8 cellular contexts compared by ENCODE assay signal in the genomic region with DNA sequence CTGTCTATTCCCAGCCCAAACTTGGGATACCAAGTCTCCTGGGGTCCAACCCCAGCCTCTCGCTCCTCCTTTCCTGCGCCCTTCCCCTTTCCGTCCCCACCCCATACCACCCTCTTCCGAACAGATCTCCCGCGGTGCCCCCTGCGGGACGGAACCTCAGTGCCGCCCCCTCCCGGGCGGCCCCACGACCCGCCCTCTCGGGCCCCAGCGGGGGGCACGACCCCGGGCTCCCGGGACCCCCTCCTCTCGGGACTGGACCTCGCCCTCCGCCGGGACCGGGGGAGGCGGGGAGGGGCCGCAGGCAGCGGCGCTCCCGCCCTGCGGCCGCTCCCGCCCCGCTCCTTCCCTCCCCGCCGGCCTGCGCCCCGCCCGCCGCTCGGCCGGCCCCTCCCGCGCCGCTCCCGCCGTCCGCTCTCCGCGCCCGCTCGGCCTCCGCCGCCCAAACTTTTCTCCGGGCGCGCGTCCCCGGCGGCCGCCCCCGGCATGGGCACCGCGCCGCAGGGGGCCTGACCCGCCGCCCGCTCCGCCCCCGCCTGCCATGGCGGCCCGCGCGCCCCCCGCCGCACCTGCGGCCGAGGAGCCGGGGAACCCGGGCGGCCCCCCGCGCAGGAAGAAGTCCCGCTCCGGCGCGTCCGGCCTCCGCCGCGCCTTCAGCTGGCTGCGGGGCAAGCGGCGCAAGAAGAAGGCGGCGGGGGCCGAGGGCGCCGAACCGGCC. TPM values are rescaled to one million over a fixed set of nuclear protein-coding genes. Genes with fewer than 3 reads are reported as not detected.
DNase-seq lines count a peak whose midpoint lies in the region; ATAC-seq, FAIRE-seq and TF ChIP-seq lines count a peak whose summit lies in the region.

No MANE protein-coding gene starts in this region.

- H3K4me1 ChIP-seq in MM.1S (ENCODE audit: low read length), result peaks cover 3% of the 10 kb centered on the region; the same call in 1 of the 2 replicates
- H3K4me1 ChIP-seq in lung (ENCODE audit: control insufficient read depth in 2 of 2, insufficient read depth in 2 of 2, low read length in 2 of 2), result peaks cover 0 to 22% of the 10 kb centered on the region in 2 donors

- FAIRE-seq in urothelium cell line (lab: Jason Lieb, UNC), result no peak

- peak overlapping the region; percentile 40 for H3K4me3 ChIP-seq in GM06990 (replicated peaks; ENCODE audit: low read depth, low read length)
- H3K4me3 ChIP-seq in MM.1S (ENCODE audit: low read length), result peak overlapping the region; percentile 77
- H3K4me3 ChIP-seq in lung, result peak overlapping the region; percentile 80

- H3K36me3 Mint-ChIP-seq in dendritic cell treated with granulocyte-macrophage colony-stimulating factor and Interleukin-4, amounts not matched to agents 40 ng/mL and 50 ng/mL, for 4 days (ENCODE audit: low read depth), result peaks cover 27% of the 10 kb centered on the region

- H3F3A ChIP-seq in MM.1S (ENCODE audit: insufficient read depth, low read length), result peaks cover 4% of the 10 kb centered on the region; the same call in 1 of the 2 replicates

- H3K9ac ChIP-seq in MM.1S (ENCODE audit: low read length), result peak overlapping the region; percentile 65

- peak overlapping the region; percentile 90 for H2AFZ ChIP-seq in MM.1S (ENCODE audit: low read length)

- H3K27ac Mint-ChIP-seq in dendritic cell treated with granulocyte-macrophage colony-stimulating factor and Interleukin-4, amounts not matched to agents 40 ng/mL and 50 ng/mL, for 4 days, result peak overlapping the region; percentile 77

- DNase-seq in GM06990 (ENCODE audit: extremely low read depth, insufficient read length) (no peak), MM.1S (peak; percentile 9), lung (ENCODE audit: low spot score) (no peak), urothelium cell line (ENCODE audit: low spot score) (peak; percentile 78), DMS79 (lab: John Stamatoyannopoulos, UW) (no peak)

- H3K9me3 Mint-ChIP-seq in dendritic cell treated with granulocyte-macrophage colony-stimulating factor and Interleukin-4, amounts not matched to agents 40 ng/mL and 50 ng/mL, for 4 days, result no peaks in the 10 kb centered on the region

- no peaks in the 10 kb centered on the region for H3K9me2 ChIP-seq in MM.1S (replicated peaks; ENCODE audit: insufficient read depth, low read length)

- H3K9me3 ChIP-seq in MM.1S (replicated peaks; ENCODE audit: insufficient read depth, low read length), result no peaks in the 10 kb centered on the region
- H3K9me3 ChIP-seq in lung (ENCODE audit: control insufficient read depth in 2 of 2, insufficient read depth in 1 of 2, low read length in 1 of 2), result no peaks in the 10 kb centered on the region

- peak overlapping the region; percentile 91 for H3K4me2 ChIP-seq in MM.1S (ENCODE audit: low read depth, low read length)

- 0 to 1% methylated on average over 19 to 95 of the region's 98 CpGs for WGBS in lung, 2 donors

- peaks cover 10% of the 10 kb centered on the region for H3K79me2 ChIP-seq in MM.1S (ENCODE audit: low read length)

- intact Hi-C loops in dendritic cell treated with granulocyte-macrophage colony-stimulating factor and Interleukin-4, amounts not matched to agents 40 ng/mL and 50 ng/mL, for 4 days (cut with micrococcal nuclease), result no loop called here

- H4K20me1 ChIP-seq in MM.1S (ENCODE audit: insufficient read depth, low read length), result no peaks in the 10 kb centered on the region

- no peaks in the 10 kb centered on the region for H3K36me3 ChIP-seq in GM06990 (ENCODE audit: control insufficient read depth, insufficient read depth, low read length)
- no peaks in the 10 kb centered on the region for H3K36me3 ChIP-seq in MM.1S (replicated peaks; ENCODE audit: insufficient read depth, low read length)
- H3K36me3 ChIP-seq in lung (ENCODE audit: control insufficient read depth in 2 of 2, insufficient read depth in 2 of 2, low read length in 2 of 2), result no peaks in the 10 kb centered on the region

- H3K4me3 Mint-ChIP-seq in dendritic cell treated with granulocyte-macrophage colony-stimulating factor and Interleukin-4, amounts not matched to agents 40 ng/mL and 50 ng/mL, for 4 days, result peak overlapping the region; percentile 89

- ATAC-seq in lung (ENCODE audit: insufficient read depth, low FRiP score), result peak; percentile 28
- no peak for ATAC-seq in GM21526 (IDR thresholded peaks at IDR 0.05; ENCODE audit: low FRiP score, unreplicated experiment)
- ATAC-seq in HG03378 (IDR thresholded peaks at IDR 0.05; ENCODE audit: unreplicated experiment), result no peak

- TF ChIP-seq CTCF in GM06990 (IDR thresholded peaks at IDR 0.05; ENCODE audit: insufficient read depth, low read length, poor library complexity, severe bottlenecking) (peak; percentile 23), MM.1S (IDR thresholded peaks at IDR 0.05; ENCODE audit: low read length) (peak; percentile 46), lung (IDR thresholded peaks at IDR 0.05; ENCODE audit: control extremely low read depth, extremely low read depth) (no peak)

- H3K4me1 Mint-ChIP-seq in dendritic cell treated with granulocyte-macrophage colony-stimulating factor and Interleukin-4, amounts not matched to agents 40 ng/mL and 50 ng/mL, for 4 days (ENCODE audit: low read depth), result peaks cover 29% of the 10 kb centered on the region

- H3K27me3 ChIP-seq in GM06990 (replicated peaks; ENCODE audit: control insufficient read depth, insufficient read depth, low read length), result peaks cover 9% of the 10 kb centered on the region
- H3K27me3 ChIP-seq in MM.1S (replicated peaks; ENCODE audit: insufficient read depth, low read length), result no peaks in the 10 kb centered on the region
- H3K27me3 ChIP-seq in lung (ENCODE audit: control insufficient read depth, insufficient read depth), result no peaks in the 10 kb centered on the region

- H3K27me3 Mint-ChIP-seq in dendritic cell treated with granulocyte-macrophage colony-stimulating factor and Interleukin-4, amounts not matched to agents 40 ng/mL and 50 ng/mL, for 4 days, result peaks cover 13% of the 10 kb centered on the region

- no peak overlapping the region for H3K27ac ChIP-seq in MM.1S (ENCODE audit: low read length)
- peak overlapping the region in 1 of 2 donors; percentile 93 for H3K27ac ChIP-seq in lung (ENCODE audit: low read depth in 1 of 2, low read length in 1 of 2)

RNA-seq across cellular contexts. Expression of gene SYNC, which starts 39.0 kb away (rescaled TPM):
- 10 to 100 TPM in 1 of 2 donors, 1 to 10 TPM in 1; 6.0 to 15.4 TPM for total RNA-seq in lung
- 1 to 10 TPM; 2.0 to 5.4 TPM for polyA plus RNA-seq in lung

Comparison
In these comparisons a context has a peak if more than half of its experiments do, and no peak if none do; other contexts are left out.
1. DNase-seq: peak in MM.1S (single experiment) and urothelium cell line (single experiment); none in GM06990 (single experiment), lung (single experiment) and DMS79 (single experiment).
2. Peak in every context shown above with its lines, with median percentiles within 50 percentile points of each other: H3K4me3 ChIP-seq.